ENCODE assay signal across 9 cellular contexts in the genomic region with DNA sequence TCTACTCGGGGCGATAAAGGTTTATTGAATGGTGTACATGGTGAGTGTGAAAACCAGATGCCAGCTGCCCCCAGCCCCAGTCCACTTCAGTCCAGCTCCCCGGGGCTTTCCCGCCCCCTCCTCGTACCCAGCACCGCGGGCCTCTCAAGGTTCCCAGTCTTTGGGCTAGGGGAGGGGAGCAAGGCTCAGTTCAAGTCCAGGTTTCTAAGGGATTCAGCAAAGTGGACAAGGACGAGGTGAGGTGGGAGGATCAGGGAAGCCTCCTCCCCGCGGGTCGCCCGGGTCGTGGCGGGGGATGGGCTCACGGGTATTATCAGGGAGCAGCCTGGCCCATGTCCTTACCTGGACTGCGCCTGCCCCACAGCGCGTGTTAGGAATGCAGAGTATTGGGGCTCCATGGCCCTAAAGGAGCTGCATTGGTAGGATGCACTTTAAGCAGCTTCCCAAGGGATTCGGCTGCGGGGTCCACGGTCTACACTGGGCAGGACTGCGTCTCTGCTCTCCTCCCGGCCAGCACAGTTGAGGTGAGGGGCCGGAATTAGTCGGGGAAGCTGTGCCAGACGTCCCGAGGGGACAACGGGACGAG. TPM values are rescaled to one million over a fixed set of nuclear protein-coding genes. Genes with fewer than 3 reads are reported as not detected.
A peak's percentile ranks its signal among the peaks of the same experiment; 100 is the strongest.
DNase-seq lines count a peak whose midpoint lies in the region; ATAC-seq, FAIRE-seq and TF ChIP-seq lines count a peak whose summit lies in the region.
"Had no signal": no experiment of that assay in that cellular context is flagged by ENCODE, and none has a peak within 500 bp of the region (broad histone marks: within the 10 kb centered on the region; RNA-seq: fewer than 3 reads in every experiment).

No MANE protein-coding gene starts in this region.

- H3K36me3 ChIP-seq in CD4-positive, alpha-beta memory T cell (ENCODE audit: insufficient read depth, low read length), result no peaks in the 10 kb centered on the region
- H3K36me3 ChIP-seq in GM12878 (ENCODE audit: control insufficient read depth in 2 of 2, insufficient read depth in 2 of 2, low read length in 1 of 2) (no peaks in the 10 kb centered on the region), lower lobe of right lung (no peaks in the 10 kb centered on the region), tibial nerve (no peaks in the 10 kb centered on the region)

- peak overlapping the region; percentile 87 for H3K4me2 ChIP-seq in GM12878 (ENCODE audit: control insufficient read depth, insufficient read depth)

- H3K27me3 ChIP-seq in CD4-positive, alpha-beta memory T cell (ENCODE audit: insufficient read depth, low read length), result no peaks in the 10 kb centered on the region
- H3K27me3 ChIP-seq in GM12878 (replicated peaks in 1 of 2; ENCODE audit: control insufficient read depth in 2 of 2, insufficient read depth in 2 of 2, low read length in 1 of 2) (no peaks in the 10 kb centered on the region), lower lobe of right lung (ENCODE audit: low read depth) (no peaks in the 10 kb centered on the region), tibial nerve (no peaks in the 10 kb centered on the region)

- no peak for TF ChIP-seq POLR2A in GM12878 (IDR thresholded peaks at IDR 0.05; ENCODE audit: low read depth, low read length)
- no peak for TF ChIP-seq POLR2A in tibial nerve (IDR thresholded peaks at IDR 0.05)

- peaks cover 23% of the 10 kb centered on the region for H3K4me1 ChIP-seq in CD4-positive, alpha-beta memory T cell (ENCODE audit: insufficient read depth, low read length)
- peaks cover 10% of the 10 kb centered on the region for H3K4me1 ChIP-seq in GM12878 (ENCODE audit: control insufficient read depth, insufficient read depth, low read length)
- peaks cover 48% of the 10 kb centered on the region for H3K4me1 ChIP-seq in lower lobe of right lung
- H3K4me1 ChIP-seq in tibial nerve, result peaks cover 0 to 49% (median 26%) of the 10 kb centered on the region in 4 donors

- no peaks in the 10 kb centered on the region; the same call in 1 of the 2 replicates for H3K79me2 ChIP-seq in GM12878 (ENCODE audit: control insufficient read depth, insufficient read depth, low read length)

- peaks cover 8% of the 10 kb centered on the region; the same call in 1 of the 2 replicates for H4K20me1 ChIP-seq in GM12878 (ENCODE audit: control insufficient read depth, insufficient read depth)

- intact Hi-C loops in CD4-positive, alpha-beta memory T cell (cut with micrococcal nuclease), result loop anchor here (1.0 to 5.0 kb wide), 8 partner anchors 37 to 475 kb away; partner anchors contain the start of gene RBM17
- intact Hi-C loops in GM12878 (cut with micrococcal nuclease; ENCODE audit: unreplicated experiment) (loop anchor here (1.0 to 5.0 kb wide), 5 partner anchors 39 to 199 kb away; no protein-coding TSS in a partner anchor), lower lobe of right lung (cut with DNase I) (no loop called here)

- TF ChIP-seq CTCF in GM12878 (IDR thresholded peaks at IDR 0.05 in 2 of 3, conservative IDR thresholded peaks at IDR 0.05 in 1 of 3; ENCODE audit: control insufficient read depth in 2 of 3, extremely low read depth in 1 of 3, insufficient read depth in 1 of 3, low read depth in 3 of 3, low read length in 3 of 3), result no peak
- TF ChIP-seq CTCF in lower lobe of right lung (IDR thresholded peaks at IDR 0.05), result no peak
- TF ChIP-seq CTCF in tibial nerve (IDR thresholded peaks at IDR 0.05), result no peak

- no peak for TF ChIP-seq RAD21 in GM12878 (IDR thresholded peaks at IDR 0.05; ENCODE audit: insufficient read depth, low read depth, low read length)

- H3K4me1 Mint-ChIP-seq in CD4-positive, alpha-beta memory T cell, result peaks cover 19 to 46% (median 25%) of the 10 kb centered on the region in 4 donors

- RAD21 ChIA-PET in GM12878 (lab: Charles Lee; ENCODE audit: unreplicated experiment), result interaction anchor here (0.5 to 5.1 kb wide), 45 partner anchors 15 to 504 kb away, joined by 3 to 173 read pairs (median 5); no protein-coding TSS in a partner anchor

- BruUV-seq in GM12878 (replicated peaks; lab: Mats Ljungman, UMichigan), result no TSS peak

- no peak for FAIRE-seq in GM12878 (lab: Jason Lieb, UNC)
- FAIRE-seq: islet of Langerhans had no signal

- POLR2A ChIA-PET in CD4-positive, alpha-beta memory T cell (lab: Charles Lee; ENCODE audit: partially characterized antibody), result interaction anchor here (0.7 to 4.5 kb wide), 33 partner anchors 8 to 312 kb away, joined by 3 to 62 read pairs (median 5); partner anchors contain the start of genes ANKRD16 and FBH1
- POLR2A ChIA-PET in GM12878 (lab: Charles Lee), result interaction anchor here (0.5 to 3.6 kb wide), 20 partner anchors 15 to 204 kb away, joined by 3 to 35 read pairs (median 4); no protein-coding TSS in a partner anchor

- H3K4me3 ChIP-seq in CD4-positive, alpha-beta memory T cell (ENCODE audit: low read length in 2 of 2), result peak overlapping the region; percentile 77 to 84
- H3K4me3 ChIP-seq in GM12878 (peak overlapping the region; percentile 77), lower lobe of right lung (peak overlapping the region; percentile 88), tibial nerve (peak overlapping the region; percentile 52 to 83 (median 75))

- peak overlapping the region; percentile 48 for H3K27ac ChIP-seq in CD4-positive, alpha-beta memory T cell (ENCODE audit: low read depth, low read length)
- peak overlapping the region; percentile 35; the same call in 1 of the 2 replicates for H3K27ac ChIP-seq in GM12878 (ENCODE audit: control insufficient read depth, insufficient read depth)
- peak overlapping the region; percentile 94 for H3K27ac ChIP-seq in lower lobe of right lung
- peak overlapping the region; percentile 17 to 95 (median 72) for H3K27ac ChIP-seq in tibial nerve

- SMC1A ChIA-PET in GM12878 (lab: Charles Lee; ENCODE audit: uncharacterized antibody, unreplicated experiment), result interaction anchor here (0.6 to 4.3 kb wide), 24 partner anchors 34 to 207 kb away, joined by 3 to 104 read pairs (median 5); no protein-coding TSS in a partner anchor

- peak overlapping the region; percentile 54 for H3K9ac ChIP-seq in GM12878 (ENCODE audit: control insufficient read depth, insufficient read depth, low read length)

- in situ Hi-C loops in GM12878 (cut with MboI), result loop anchor here (5.0 kb wide), 1 partner anchor 200 kb away; no protein-coding TSS in a partner anchor

- H3K36me3 Mint-ChIP-seq in CD4-positive, alpha-beta memory T cell, result peaks cover 0 to 5% of the 10 kb centered on the region in 2 donors

- TF ChIP-seq EP300 in GM12878 (IDR thresholded peaks at IDR 0.05; ENCODE audit: borderline replicate concordance in 1 of 2, control insufficient read depth in 1 of 2, low read depth in 2 of 2, low read length in 2 of 2) (no peak), tibial nerve (IDR thresholded peaks at IDR 0.05) (no peak)

- peak overlapping the region; percentile 92 to 99 (median 94) for H3K4me3 Mint-ChIP-seq in CD4-positive, alpha-beta memory T cell

- CTCF ChIA-PET in CD4-positive, alpha-beta memory T cell (lab: Charles Lee; ENCODE audit: partially characterized antibody), result interaction anchor here (0.7 to 7.9 kb wide), 52 partner anchors 8 to 476 kb away, joined by 3 to 217 read pairs (median 4); partner anchors contain the start of genes ANKRD16 and FBH1
- CTCF ChIA-PET in GM12878 (lab: Yijun Ruan, JAX), result interaction anchor here (0.6 to 5.2 kb wide), 60 partner anchors 9 to 463 kb away, joined by 3 to 217 read pairs (median 4); no protein-coding TSS in a partner anchor

- no peak for DNase-seq in CD4-positive, alpha-beta memory T cell
- no peak for DNase-seq in GM12878 (ENCODE audit: low read depth, low spot score)
- no peak for DNase-seq in lower lobe of right lung
- DNase-seq in tibial nerve (ENCODE audit: low spot score in 2 of 2), result no peak
- DNase-seq in activated gamma-delta T cell treated with Interleukin-2 at 50 U/mL for 16 hours, result no peak
- no peak for DNase-seq in NCI-H69 (lab: John Stamatoyannopoulos, UW)
- DNase-seq in superior temporal gyrus (ENCODE audit: extremely low spot score), result no peak

- H3K27ac Mint-ChIP-seq in CD4-positive, alpha-beta memory T cell, result peak overlapping the region; percentile 93 to 97 (median 94)

- 1% methylated on average over 29 of the region's 29 CpGs for WGBS in GM12878 (ENCODE audit: insufficient coverage, insufficient replicate concordance, low lambda C conversion rate, missing lambda C conversion rate)
- 1% methylated on average over 20 to 29 of the region's 29 CpGs for WGBS in tibial nerve, 2 donors

- ATAC-seq in HG03196 (IDR thresholded peaks at IDR 0.05; ENCODE audit: unreplicated experiment) (peak; percentile 2), GM12878 (no peak), lower lobe of right lung (peak; percentile 2 to 27)

- peak overlapping the region; percentile 67 for H2AFZ ChIP-seq in GM12878 (ENCODE audit: control insufficient read depth, low read depth, low read length)

- no peaks in the 10 kb centered on the region for H3K9me3 ChIP-seq in CD4-positive, alpha-beta memory T cell (ENCODE audit: control insufficient read depth in 1 of 2, low read length in 2 of 2)
- no peaks in the 10 kb centered on the region for H3K9me3 ChIP-seq in GM12878 (replicated peaks; ENCODE audit: control insufficient read depth, insufficient read depth, low read length)
- no peaks in the 10 kb centered on the region for H3K9me3 ChIP-seq in lower lobe of right lung
- no peaks in the 10 kb centered on the region for H3K9me3 ChIP-seq in tibial nerve

- H3K9me3 Mint-ChIP-seq in CD4-positive, alpha-beta memory T cell, result peaks cover 0 to 2% (median 0%) of the 10 kb centered on the region in 8 donors

- H3K27me3 Mint-ChIP-seq in CD4-positive, alpha-beta memory T cell, result no peaks in the 10 kb centered on the region

RNA-seq across cellular contexts. Expression of gene PFKFB3, which starts 0.5 kb away (rescaled TPM):
- total RNA-seq in CD4-positive, alpha-beta memory T cell, result 10 to 100 TPM; 55.7 to 67.1 TPM
- 10 to 100 TPM; 11.8 to 16.0 TPM for polyA plus RNA-seq in CD4-positive, alpha-beta memory T cell
- total RNA-seq in GM12878 (2013; cell fraction: nucleolus; rRNA removed), result 217 and 258 TPM in 2 replicates
- total RNA-seq in GM12878 (2014; rRNA removed) (13.0 and 14.7 TPM in 2 replicates), GM12878 (2014; rRNA removed; fragmentation: Illumina TruSeq; extraction: Trizol) (7.9 and 8.1 TPM in 2 replicates), GM12878 (2021) (23.5 and 26.8 TPM in 2 replicates), lower lobe of right lung (78.5 TPM), tibial nerve (100 to 1,000 TPM in 2 of 4 donors, 10 to 100 TPM in 2; 72.0 to 183 (median 98.7) TPM)
- polyA plus RNA-seq in GM12878 (2011; ENCODE audit: low read depth), result 6.9 TPM
- polyA plus RNA-seq in GM12878 (2011; rRNA removed) (21.8 and 46.7 TPM in 2 replicates), GM12878 (2014; fragmentation: Illumina TruSeq; extraction: Trizol) (10.2 and 14.2 TPM in 2 replicates), GM12878 (2014; fragmentation: Nextera tagmentation; extraction: Ambion mirVana) (1 to 10 TPM; 1.6 to 2.6 TPM), GM12878 (2014; rRNA removed) (13.3 and 14.6 TPM in 2 replicates), GM12878 (2016; fragmentation: Nextera tagmentation; extraction: Ambion mirVana) (10 to 100 TPM; 18.8 to 19.4 TPM)
- polyA plus RNA-seq in GM12878 (2011; cell fraction: cytosol; rRNA removed), result 38.7 and 47.0 TPM in 2 replicates
- polyA plus RNA-seq in GM12878 (2011; cell fraction: nucleus; rRNA removed), result 115 and 127 TPM in 2 replicates
- polyA plus RNA-seq in GM12878 (2012), result 14.6 and 20.5 TPM in 2 replicates
- 48.5 and 62.2 TPM in 2 replicates for polyA minus RNA-seq in GM12878 (2011; rRNA and poly(A)+ RNA removed)
- polyA minus RNA-seq in GM12878 (2011; cell fraction: cytosol; rRNA and poly(A)+ RNA removed), result 12.2 and 18.8 TPM in 2 replicates
- polyA minus RNA-seq in GM12878 (2011; cell fraction: nucleus; rRNA and poly(A)+ RNA removed), result 57.4 and 65.9 TPM in 2 replicates

Comparison
In these comparisons a context has a peak if more than half of its experiments do, and no peak if none do; other contexts are left out.
1. H3K27ac ChIP-seq: peak in every context shown above with its lines; median percentile 94 in lower lobe of right lung; 72 in tibial nerve; 48 in CD4-positive, alpha-beta memory T cell; 35 in GM12878.